In genomic region chr17:61469474-61469873, GRCh38 we compare ENCODE assay signal across 36 cellular contexts. TPM values are rescaled to one million over a fixed set of nuclear protein-coding genes. Genes with fewer than 3 reads are reported as not detected.
"Had no signal": no experiment of that assay in that cellular context is flagged by ENCODE, and none has a peak within 500 bp of the region (broad histone marks: within the 10 kb centered on the region; RNA-seq: fewer than 3 reads in every experiment).

No MANE protein-coding gene starts in this region.

- H3K9me3 Mint-ChIP-seq: activated B cell treated with CpG ODN at 0.5 μM for 24 hours; activated CD4-positive, alpha-beta memory T cell treated with anti-CD3 and anti-CD28 coated beads, Interleukin-2, amount 10 ng/mL, durations not matched to agents 7 days and 5 days; activated naive CD4-positive, alpha-beta T cell treated with anti-CD3 and anti-CD28 coated beads, Interleukin-2, amount 10 ng/mL, durations not matched to agents 7 days and 5 days; activated naive CD8-positive, alpha-beta T cell treated with anti-CD3 and anti-CD28 coated beads, Interleukin-2, amount 50 U/mL, for 24 hours; T-cell had no signal

- FAIRE-seq: bronchial epithelial cell, RCC 7860 had no signal

- H3K4me1 ChIP-seq: SJCRH30 had no signal

- H3K36me3 ChIP-seq: SJCRH30 had no signal

- H3K9me3 ChIP-seq: SJCRH30 had no signal

- H3K36me3 Mint-ChIP-seq: activated CD8-positive, alpha-beta memory T cell treated with anti-CD3 and anti-CD28 coated beads, Interleukin-2, amount 10 ng/mL, durations not matched to agents 7 days and 5 days; activated naive CD4-positive, alpha-beta T cell treated with anti-CD3 and anti-CD28 coated beads, Interleukin-2, amount 10 ng/mL, durations not matched to agents 7 days and 5 days; activated naive CD8-positive, alpha-beta T cell; brain; T-cell had no signal

- H3K4me1 Mint-ChIP-seq: activated CD4-positive, alpha-beta memory T cell treated with anti-CD3 and anti-CD28 coated beads, Interleukin-2, amount 10 ng/mL, durations not matched to agents 7 days and 5 days; activated CD8-positive, alpha-beta memory T cell treated with anti-CD3 and anti-CD28 coated beads, Interleukin-2, amount 10 ng/mL, durations not matched to agents 7 days and 5 days; activated naive CD4-positive, alpha-beta T cell treated with anti-CD3 and anti-CD28 coated beads, Interleukin-2, amount 10 ng/mL, durations not matched to agents 7 days and 5 days; activated naive CD8-positive, alpha-beta T cell treated with anti-CD3 and anti-CD28 coated beads, Interleukin-2, amount 50 U/mL, for 24 hours had no signal

- H3K4me3 Mint-ChIP-seq: activated B cell treated with CpG ODN at 0.5 μM for 24 hours; activated CD4-positive, alpha-beta memory T cell treated with anti-CD3 and anti-CD28 coated beads, Interleukin-2, amount 10 ng/mL, durations not matched to agents 7 days and 5 days; activated CD8-positive, alpha-beta memory T cell treated with anti-CD3 and anti-CD28 coated beads, Interleukin-2, amount 10 ng/mL, durations not matched to agents 7 days and 5 days; activated naive CD4-positive, alpha-beta T cell treated with anti-CD3 and anti-CD28 coated beads, Interleukin-2, amount 10 ng/mL, durations not matched to agents 7 days and 5 days; activated naive CD8-positive, alpha-beta T cell; activated naive CD8-positive, alpha-beta T cell treated with anti-CD3 and anti-CD28 coated beads, Interleukin-2, amount 50 U/mL, for 24 hours; brain; T-cell; T-helper 17 cell had no signal

- H3K27ac ChIP-seq: KMS-11, RWPE1, SJCRH30, SK-N-MC, VCaP had no signal

- H3K4me3 ChIP-seq: SJCRH30, SK-N-MC had no signal

- H3K27me3 ChIP-seq: SJCRH30 had no signal

- DNase-seq: activated B cell treated with CpG ODN at 0.5 μM for 24 hours; activated CD4-positive, alpha-beta memory T cell treated with anti-CD3 and anti-CD28 coated beads, Interleukin-2, amount 10 ng/mL, durations not matched to agents 7 days and 5 days; activated CD4-positive, alpha-beta T cell treated with anti-CD3 and anti-CD28 coated beads for 1 hour; activated CD4-positive, alpha-beta T cell treated with anti-CD3 and anti-CD28 coated beads for 48 hours; activated CD8-positive, alpha-beta memory T cell treated with anti-CD3 and anti-CD28 coated beads for 24 hours; activated CD8-positive, alpha-beta memory T cell treated with anti-CD3 and anti-CD28 coated beads, Interleukin-2, amount 10 ng/mL, durations not matched to agents 7 days and 5 days; activated CD8-positive, alpha-beta memory T cell treated with anti-CD3 and anti-CD28 coated beads, Interleukin-2, amount 50 U/mL, for 48 hours; activated effector memory CD4-positive, alpha-beta T cell treated with Interleukin-2 at 50 U/mL for 16 hours; activated naive CD4-positive, alpha-beta T cell treated with anti-CD3 and anti-CD28 coated beads, Interleukin-2, amount 10 ng/mL, durations not matched to agents 7 days and 5 days; activated naive CD8-positive, alpha-beta T cell treated with anti-CD3 and anti-CD28 coated beads, Interleukin-2, amount 50 U/mL, for 24 hours; activated T-cell treated with anti-CD3 and anti-CD28 coated beads, Interleukin-2, amount 50 U/mL, for 48 hours; anterior cingulate cortex; caudate nucleus; MM.1S; MV-4-11; NCI-H1092; NCI-H1436 treated with DMSO at 0.1 percent for 48 hours; NCI-H1694 treated with DMSO at 0.1 percent for 48 hours; NCI-H2029; NCI-H345; NCI-H524 treated with DMSO at 0.1 percent for 48 hours; NK-92 treated with Interleukin-12 subunit alpha and Interleukin-12 subunit beta, amount 100 ng/mL, for 24 hours; PC-3; SHP77; SJCRH30; T-cell; T-helper 17 cell had no signal

- H3K27ac Mint-ChIP-seq: activated B cell treated with CpG ODN at 0.5 μM for 24 hours; activated CD4-positive, alpha-beta memory T cell treated with anti-CD3 and anti-CD28 coated beads, Interleukin-2, amount 10 ng/mL, durations not matched to agents 7 days and 5 days; activated CD8-positive, alpha-beta memory T cell treated with anti-CD3 and anti-CD28 coated beads, Interleukin-2, amount 10 ng/mL, durations not matched to agents 7 days and 5 days; activated naive CD4-positive, alpha-beta T cell treated with anti-CD3 and anti-CD28 coated beads, Interleukin-2, amount 10 ng/mL, durations not matched to agents 7 days and 5 days; activated naive CD8-positive, alpha-beta T cell; activated naive CD8-positive, alpha-beta T cell treated with anti-CD3 and anti-CD28 coated beads, Interleukin-2, amount 50 U/mL, for 24 hours; brain; T-cell; T-helper 17 cell had no signal

- H3K9ac ChIP-seq: KMS-11 had no signal

RNA-seq across cellular contexts. Expression of gene TBX4, which starts 17.3 kb away (rescaled TPM):
- total RNA-seq: activated B cell treated with CpG ODN at 0.5 μM for 24 hours; activated CD4-positive, alpha-beta memory T cell treated with anti-CD3 and anti-CD28 coated beads, Interleukin-2, amount 10 ng/mL, durations not matched to agents 7 days and 5 days; activated CD8-positive, alpha-beta memory T cell treated with anti-CD3 and anti-CD28 coated beads, Interleukin-2, amount 10 ng/mL, durations not matched to agents 7 days and 5 days; bronchial epithelial cell; LHCN-M2; PC-3; T-cell; T-helper 17 cell had no signal
